Comparison of ENCODE assay signal across 14 cellular contexts in the genomic region with DNA sequence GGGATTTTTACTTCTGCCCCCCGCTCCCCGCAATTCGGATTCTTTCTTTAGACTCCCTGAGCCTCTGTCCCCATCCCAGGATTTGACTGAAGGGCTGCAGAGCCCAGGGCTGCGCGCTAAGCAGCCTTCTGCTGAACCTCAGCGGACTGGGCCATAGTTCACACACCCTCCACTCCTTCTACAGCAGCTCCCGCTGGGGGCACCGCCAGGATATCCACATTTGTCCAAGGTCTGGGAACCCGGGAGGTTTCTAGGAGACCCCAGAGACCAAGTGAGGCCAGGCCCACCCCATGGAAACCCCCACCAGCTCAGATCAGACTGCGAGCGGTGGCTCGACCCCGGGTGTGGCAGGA.
A peak's percentile ranks its signal among the peaks of the same experiment; 100 is the strongest.
DNase-seq lines count a peak whose midpoint lies in the region; ATAC-seq and TF ChIP-seq lines count a peak whose summit lies in the region.
"Had no signal": no experiment of that assay in that cellular context is flagged by ENCODE, and none has a peak within 500 bp of the region (broad histone marks: within the 10 kb centered on the region; RNA-seq: fewer than 3 reads in every experiment).

No MANE protein-coding gene starts in this region.

- H3K9me2 ChIP-seq in GM23338 (ENCODE audit: insufficient read depth), result no peaks in the 10 kb centered on the region

- H3K4me3 Mint-ChIP-seq in GM23338 (peak overlapping the region; percentile 73), nephron (peak overlapping the region; percentile 6 to 70 (median 48))
- H3K4me3 Mint-ChIP-seq in activated T-helper 17 cell treated with anti-CD3 and anti-CD28 coated beads, Interleukin-2, amount 50 U/mL, for 72 hours, result no peak overlapping the region
- H3K4me3 Mint-ChIP-seq: CD4-positive, alpha-beta T cell; immature natural killer cell had no signal

- peak overlapping the region; percentile 70 for H3K4me3 ChIP-seq in GM23338
- H3K4me3 ChIP-seq in ectodermal cell (ENCODE audit: insufficient read depth, low read depth, low read length), result peak overlapping the region; percentile 37
- no peak overlapping the region for H3K4me3 ChIP-seq in gastrocnemius medialis
- H3K4me3 ChIP-seq: SJCRH30 had no signal

- H3K27ac Mint-ChIP-seq in GM23338 (no peak overlapping the region), nephron (no peak overlapping the region)
- H3K27ac Mint-ChIP-seq in activated T-helper 17 cell treated with anti-CD3 and anti-CD28 coated beads, Interleukin-2, amount 50 U/mL, for 72 hours, result no peak overlapping the region
- H3K27ac Mint-ChIP-seq: CD4-positive, alpha-beta T cell; immature natural killer cell had no signal

- DNase-seq in GM23338 (ENCODE audit: low spot score), result peak; percentile 39
- DNase-seq in NCI-H146 (lab: John Stamatoyannopoulos, UW), result peak; percentile 73
- no peak for DNase-seq in gastrocnemius medialis
- no peak for DNase-seq in activated CD4-positive, alpha-beta T cell treated with anti-CD3 and anti-CD28 coated beads, Interleukin-2, amount 50 U/mL, for 1 hour
- DNase-seq: CD4-positive, alpha-beta T cell; immature natural killer cell; naive B cell; SJCRH30; tibial artery had no signal

- H3F3A ChIP-seq in GM23338 (replicated peaks; ENCODE audit: low read depth), result no peaks in the 10 kb centered on the region; the same call in none of the 2 replicates

- H3K4me1 ChIP-seq in GM23338 (ENCODE audit: insufficient read depth) (peaks cover 27% of the 10 kb centered on the region), ectodermal cell (ENCODE audit: control insufficient read depth, insufficient read depth, low read length) (peaks cover 6% of the 10 kb centered on the region), gastrocnemius medialis (peaks cover 4 to 6% of the 10 kb centered on the region in 2 donors)
- H3K4me1 ChIP-seq: SJCRH30 had no signal

- no peak for TF ChIP-seq POLR2A in gastrocnemius medialis (IDR thresholded peaks at IDR 0.05)

- intact Hi-C loops in gastrocnemius medialis (cut with DNase I; ENCODE audit: low total_unique reads), result no loop called here

- peaks cover 20% of the 10 kb centered on the region for H3K4me1 Mint-ChIP-seq in GM23338
- H3K4me1 Mint-ChIP-seq in nephron, result no peaks in the 10 kb centered on the region
- H3K4me1 Mint-ChIP-seq in activated T-helper 17 cell treated with anti-CD3 and anti-CD28 coated beads, Interleukin-2, amount 50 U/mL, for 72 hours, result no peaks in the 10 kb centered on the region
- H3K4me1 Mint-ChIP-seq: immature natural killer cell had no signal

- no peaks in the 10 kb centered on the region for H3K79me2 ChIP-seq in GM23338 (replicated peaks; ENCODE audit: insufficient read depth)

- peaks cover 42% of the 10 kb centered on the region for H3K27me3 Mint-ChIP-seq in GM23338 (ENCODE audit: insufficient read depth, low read depth, poor library complexity)
- H3K27me3 Mint-ChIP-seq in nephron (ENCODE audit: low read depth), result peaks cover 80% of the 10 kb centered on the region
- H3K27me3 Mint-ChIP-seq in activated T-helper 17 cell treated with anti-CD3 and anti-CD28 coated beads, Interleukin-2, amount 50 U/mL, for 72 hours, result peaks cover 47% of the 10 kb centered on the region

- TF ChIP-seq CTCF in GM23338 (conservative IDR thresholded peaks at IDR 0.05; ENCODE audit: low read depth in 2 of 2) (no peak), nephron (IDR thresholded peaks at IDR 0.05; ENCODE audit: unreplicated experiment in 3 of 3) (no peak), gastrocnemius medialis (IDR thresholded peaks at IDR 0.05 in 4 of 5, conservative IDR thresholded peaks at IDR 0.05 in 1 of 5) (no peak)

- H3K9me3 Mint-ChIP-seq in GM23338 (no peaks in the 10 kb centered on the region), nephron (peaks cover 2% of the 10 kb centered on the region)
- H3K9me3 Mint-ChIP-seq in activated T-helper 17 cell treated with anti-CD3 and anti-CD28 coated beads, Interleukin-2, amount 50 U/mL, for 72 hours, result no peaks in the 10 kb centered on the region
- H3K9me3 Mint-ChIP-seq: CD4-positive, alpha-beta T cell; naive B cell had no signal

- in situ Hi-C loops in gastrocnemius medialis (cut with MboI; ENCODE audit: low sequenced_read_pairs in 4 of 4), result no loop called here

- H3K36me3 ChIP-seq in GM23338 (ENCODE audit: insufficient read depth), result no peaks in the 10 kb centered on the region
- H3K36me3 ChIP-seq in ectodermal cell (ENCODE audit: control insufficient read depth, insufficient read depth, low read length), result no peaks in the 10 kb centered on the region
- no peaks in the 10 kb centered on the region for H3K36me3 ChIP-seq in gastrocnemius medialis
- H3K36me3 ChIP-seq: SJCRH30, tibial artery had no signal

- H3K9me3 ChIP-seq in ectodermal cell (ENCODE audit: control insufficient read depth, low read length), result no peaks in the 10 kb centered on the region
- no peaks in the 10 kb centered on the region for H3K9me3 ChIP-seq in gastrocnemius medialis
- H3K9me3 ChIP-seq: SJCRH30, tibial artery had no signal

- H2AFZ ChIP-seq in GM23338, result peak overlapping the region; percentile 95

- 0 out of 2 replicates have a peak, but pooled peaks cover 2% of the 10 kb centered on the region for H4K20me1 ChIP-seq in GM23338 (replicated peaks; ENCODE audit: insufficient read depth)

- H3K27me3 ChIP-seq in GM23338 (ENCODE audit: insufficient read depth) (peaks cover 73% of the 10 kb centered on the region), ectodermal cell (ENCODE audit: control insufficient read depth, insufficient read depth, low read length, poor library complexity, severe bottlenecking) (peaks cover 73% of the 10 kb centered on the region), gastrocnemius medialis (peaks cover 41 to 52% (median 48%) of the 10 kb centered on the region in 3 donors)
- H3K27me3 ChIP-seq: SJCRH30 had no signal

- no peaks in the 10 kb centered on the region for H3K36me3 Mint-ChIP-seq in GM23338 (ENCODE audit: low read depth)
- H3K36me3 Mint-ChIP-seq in nephron (ENCODE audit: low read depth), result no peaks in the 10 kb centered on the region
- H3K36me3 Mint-ChIP-seq in activated T-helper 17 cell treated with anti-CD3 and anti-CD28 coated beads, Interleukin-2, amount 50 U/mL, for 72 hours (ENCODE audit: low read depth), result no peaks in the 10 kb centered on the region
- H3K36me3 Mint-ChIP-seq: immature natural killer cell, naive B cell had no signal

- H3K4me2 ChIP-seq in GM23338, result peak overlapping the region; percentile 95

- H3K27ac ChIP-seq in GM23338 (ENCODE audit: low read depth), result no peak overlapping the region
- no peak overlapping the region for H3K27ac ChIP-seq in ectodermal cell (ENCODE audit: insufficient read depth, low read depth, low read length, poor library complexity, severe bottlenecking)
- H3K27ac ChIP-seq in gastrocnemius medialis, result no peak overlapping the region
- H3K27ac ChIP-seq: epithelial cell of prostate, SJCRH30, tibial artery had no signal

- WGBS in ectodermal cell, 2 experiments, result 7% methylated on average over 13 of the region's 13 CpGs

- ATAC-seq in GM23338 (peak; percentile 47), gastrocnemius medialis (no peak), GM19395 (IDR thresholded peaks at IDR 0.05; ENCODE audit: unreplicated experiment) (no peak)
- no peak for ATAC-seq in activated T-helper 17 cell treated with anti-CD3 and anti-CD28 coated beads, Interleukin-2, amount 50 U/mL, for 72 hours (replicated peaks)

TF ChIP-seq in GM23338, 12 proteins besides CTCF, POLR2A, EP300 and RAD21 (continues in another document):
- TF ChIP-seq ZNF331 (CRISPR knock-in tag; IDR thresholded peaks at IDR 0.05; ENCODE audit: low read depth), result no peak
- TF ChIP-seq REST (IDR thresholded peaks at IDR 0.05; ENCODE audit: unreplicated experiment), result no peak
- TF ChIP-seq JUNB (IDR thresholded peaks at IDR 0.05; ENCODE audit: unreplicated experiment), result no peak
- TF ChIP-seq STAT1 (IDR thresholded peaks at IDR 0.05; ENCODE audit: unreplicated experiment), result no peak

Comparison
In these comparisons a context has a peak if more than half of its experiments do, and no peak if none do; other contexts are left out.
1. DNase-seq: peak in GM23338 (single experiment) and NCI-H146 (single experiment); none in gastrocnemius medialis (0 of 2) and activated CD4-positive, alpha-beta T cell treated with anti-CD3 and anti-CD28 coated beads, Interleukin-2, amount 50 U/mL, for 1 hour (single experiment).
2. H3K4me3 ChIP-seq: peak in GM23338 (single experiment) and ectodermal cell (single experiment); none in gastrocnemius medialis (0 of 4).